In the genomic region with DNA sequence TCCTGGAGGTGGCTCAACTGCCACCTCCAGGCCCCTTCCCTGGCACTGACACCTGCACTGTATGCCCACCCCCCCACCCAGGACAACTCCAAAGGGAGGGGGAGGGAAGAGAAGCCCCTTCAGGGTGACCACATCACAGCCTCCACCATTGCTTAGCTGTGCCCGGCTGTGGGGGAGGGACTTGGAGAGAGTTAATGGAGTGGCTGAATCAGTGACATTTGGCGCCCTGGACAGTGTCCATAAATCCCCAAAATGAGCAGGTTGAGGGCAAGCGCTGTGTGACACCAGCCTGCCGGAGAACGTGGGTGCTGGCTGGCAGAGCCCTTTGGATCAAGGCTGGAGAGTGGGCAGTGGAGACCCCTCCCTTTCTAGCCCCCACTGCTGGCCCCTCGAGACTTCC, we compare ENCODE assay signal across 1 cellular context.
TF ChIP-seq lines count a peak whose summit lies in the region.

No MANE protein-coding gene starts in this region.

TF ChIP-seq in H1, 55 proteins besides CTCF, POLR2A, EP300 and RAD21:
- no peak for TF ChIP-seq BRCA1 (IDR thresholded peaks at IDR 0.05; ENCODE audit: low read depth, low read length)
- TF ChIP-seq ATF2 (IDR thresholded peaks at IDR 0.05; ENCODE audit: low read length), result no peak
- no peak for TF ChIP-seq SP1 (IDR thresholded peaks at IDR 0.05; ENCODE audit: low read depth, low read length)
- no peak for TF ChIP-seq YY1 (IDR thresholded peaks at IDR 0.05; ENCODE audit: low read depth, low read length)
- TF ChIP-seq ASH2L (IDR thresholded peaks at IDR 0.05; ENCODE audit: low read length), result no peak
- TF ChIP-seq, protein P1, sequence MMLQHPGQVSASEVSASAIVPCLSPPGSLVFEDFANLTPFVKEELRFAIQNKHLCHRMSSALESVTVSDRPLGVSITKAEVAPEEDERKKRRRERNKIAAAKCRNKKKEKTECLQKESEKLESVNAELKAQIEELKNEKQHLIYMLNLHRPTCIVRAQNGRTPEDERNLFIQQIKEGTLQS (IDR thresholded peaks at IDR 0.05; ENCODE audit: insufficient read depth, low read depth, low read length), result no peak
- no peak for TF ChIP-seq TBP (IDR thresholded peaks at IDR 0.05; ENCODE audit: low read depth, low read length)
- no peak for TF ChIP-seq TEAD4 (IDR thresholded peaks at IDR 0.05; ENCODE audit: low read depth, low read length)
- TF ChIP-seq USF2 (IDR thresholded peaks at IDR 0.05; ENCODE audit: low read length), result no peak
- no peak for TF ChIP-seq JUN (IDR thresholded peaks at IDR 0.05; ENCODE audit: low read depth, low read length)
